8 cellular contexts compared by ENCODE assay signal in the genomic region with DNA sequence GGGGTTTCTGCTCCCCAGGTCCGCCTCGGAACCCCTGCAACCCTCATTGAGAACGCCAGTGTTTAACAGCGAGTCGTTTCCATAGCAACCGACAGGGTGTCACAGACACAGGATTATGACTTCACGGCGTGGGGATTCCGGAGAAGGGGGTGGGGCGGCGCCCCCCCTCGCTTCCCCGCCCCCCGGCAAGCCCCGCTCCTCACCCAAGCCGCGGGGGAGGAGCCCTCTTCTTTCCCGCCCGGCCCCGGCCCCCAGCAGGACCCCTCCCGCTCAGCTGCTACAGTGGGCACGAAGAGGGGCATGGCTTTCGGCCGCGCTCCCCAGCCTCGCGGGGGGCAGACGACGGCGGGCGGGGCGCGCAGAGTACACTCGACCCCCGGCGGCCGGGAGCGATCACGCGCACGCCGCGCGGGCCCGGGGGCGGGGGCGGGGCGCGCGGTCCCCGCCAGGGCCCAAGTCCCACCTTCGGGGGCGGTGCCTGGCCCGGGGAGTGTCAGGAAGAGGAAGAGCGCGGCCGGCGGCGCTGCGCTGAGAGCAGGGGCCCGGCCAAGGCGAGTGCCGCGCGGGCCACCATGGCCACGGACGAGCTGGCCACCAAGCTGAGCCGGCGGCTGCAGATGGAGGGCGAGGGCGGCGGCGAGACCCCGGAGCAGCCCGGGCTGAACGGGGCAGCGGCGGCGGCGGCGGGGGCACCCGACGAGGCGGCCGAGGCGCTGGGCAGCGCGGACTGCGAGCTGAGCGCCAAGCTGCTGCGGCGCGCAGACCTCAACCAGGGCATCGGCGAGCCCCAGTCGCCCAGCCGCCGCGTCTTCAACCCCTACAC. TPM values are rescaled to one million over a fixed set of nuclear protein-coding genes. Genes with fewer than 3 reads are reported as not detected.
DNase-seq lines count a peak whose midpoint lies in the region; ATAC-seq and TF ChIP-seq lines count a peak whose summit lies in the region.

A gene with protein sequence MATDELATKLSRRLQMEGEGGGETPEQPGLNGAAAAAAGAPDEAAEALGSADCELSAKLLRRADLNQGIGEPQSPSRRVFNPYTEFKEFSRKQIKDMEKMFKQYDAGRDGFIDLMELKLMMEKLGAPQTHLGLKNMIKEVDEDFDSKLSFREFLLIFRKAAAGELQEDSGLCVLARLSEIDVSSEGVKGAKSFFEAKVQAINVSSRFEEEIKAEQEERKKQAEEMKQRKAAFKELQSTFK (plus strand): TSS at position 489 of the 823 bp plus-strand sequence. CDS start 84 bp downstream, at position 573.

- H3K36me3 Mint-ChIP-seq in T-helper 1 cell treated with Interleukin-12 subunit alpha and Interleukin-12 subunit beta and Interleukin-4 antibody, amounts not matched to agents 30 μg/mL and 1 μg/mL, for 36 hours (ENCODE audit: low read depth) = peaks cover 25% of the 10 kb centered on the region

- DNase-seq in NCI-H1105 (lab: John Stamatoyannopoulos, UW) (peak; percentile 85), amniotic epithelial cell (ENCODE audit: low read depth) (peak; percentile 62), left ventricle myocardium inferior (peak; percentile 85), pulmonary artery endothelial cell (ENCODE audit: low read depth, low spot score) (no peak)

- peaks cover 29% of the 10 kb centered on the region for H3K4me1 Mint-ChIP-seq in T-helper 1 cell treated with Interleukin-12 subunit alpha and Interleukin-12 subunit beta and Interleukin-4 antibody, amounts not matched to agents 30 μg/mL and 1 μg/mL, for 36 hours (ENCODE audit: low read depth)

- H3K27ac Mint-ChIP-seq in T-helper 1 cell treated with Interleukin-12 subunit alpha and Interleukin-12 subunit beta and Interleukin-4 antibody, amounts not matched to agents 30 μg/mL and 1 μg/mL, for 36 hours = peak within 1 kb of the TSS; percentile 87

- peak; percentile 81 for ATAC-seq in HG02571 (IDR thresholded peaks at IDR 0.05; ENCODE audit: unreplicated experiment)

- under 1% methylated on average over 98 of the region's 99 CpGs for WGBS in urinary bladder

- H3K4me3 Mint-ChIP-seq in T-helper 1 cell treated with Interleukin-12 subunit alpha and Interleukin-12 subunit beta and Interleukin-4 antibody, amounts not matched to agents 30 μg/mL and 1 μg/mL, for 36 hours = peak within 1 kb of the TSS; percentile 96

- H3K4me3 ChIP-seq in GM08714 (ENCODE audit: low read length) (peak within 1 kb of the TSS; percentile 82), left ventricle myocardium inferior (peak within 1 kb of the TSS; percentile 95), urinary bladder (ENCODE audit: low read depth, low read length) (peak within 1 kb of the TSS; percentile 92)

- H3K27me3 Mint-ChIP-seq in T-helper 1 cell treated with Interleukin-12 subunit alpha and Interleukin-12 subunit beta and Interleukin-4 antibody, amounts not matched to agents 30 μg/mL and 1 μg/mL, for 36 hours (ENCODE audit: low read depth) = peaks cover 41% of the 10 kb centered on the region

- H3K27ac ChIP-seq in left ventricle myocardium inferior (replicated peaks) (peak within 1 kb of the TSS; percentile 78), urinary bladder (ENCODE audit: low read depth) (peak within 1 kb of the TSS; percentile 53)

- no peaks in the 10 kb centered on the region for H3K9me3 Mint-ChIP-seq in T-helper 1 cell treated with Interleukin-12 subunit alpha and Interleukin-12 subunit beta and Interleukin-4 antibody, amounts not matched to agents 30 μg/mL and 1 μg/mL, for 36 hours

- H3K9me3 ChIP-seq in left ventricle myocardium inferior (replicated peaks) = no peaks in the 10 kb centered on the region

- H3K4me1 ChIP-seq in left ventricle myocardium inferior = peaks cover 68% of the 10 kb centered on the region
- H3K4me1 ChIP-seq in urinary bladder (ENCODE audit: insufficient read depth) = no peaks in the 10 kb centered on the region

- H3K27me3 ChIP-seq in left ventricle myocardium inferior (ENCODE audit: low read depth) = no peaks in the 10 kb centered on the region

- TF ChIP-seq CTCF in left ventricle myocardium inferior (IDR thresholded peaks at IDR 0.05; ENCODE audit: borderline replicate concordance) = no peak

- H3K36me3 ChIP-seq in left ventricle myocardium inferior (no peaks in the 10 kb centered on the region), urinary bladder (ENCODE audit: insufficient read depth) (no peaks in the 10 kb centered on the region)

- intact Hi-C loops in left ventricle myocardium inferior (cut with micrococcal nuclease) = no loop called here

RNA-seq across cellular contexts. Expression of the gene that starts here (rescaled TPM):
- total RNA-seq in left ventricle myocardium inferior (15.0 TPM), pulmonary artery endothelial cell (72.2 and 74.3 TPM in 2 replicates), urinary bladder (16.9 TPM)
- polyA plus RNA-seq in urinary bladder = 50.9 TPM
